In the genomic region with DNA sequence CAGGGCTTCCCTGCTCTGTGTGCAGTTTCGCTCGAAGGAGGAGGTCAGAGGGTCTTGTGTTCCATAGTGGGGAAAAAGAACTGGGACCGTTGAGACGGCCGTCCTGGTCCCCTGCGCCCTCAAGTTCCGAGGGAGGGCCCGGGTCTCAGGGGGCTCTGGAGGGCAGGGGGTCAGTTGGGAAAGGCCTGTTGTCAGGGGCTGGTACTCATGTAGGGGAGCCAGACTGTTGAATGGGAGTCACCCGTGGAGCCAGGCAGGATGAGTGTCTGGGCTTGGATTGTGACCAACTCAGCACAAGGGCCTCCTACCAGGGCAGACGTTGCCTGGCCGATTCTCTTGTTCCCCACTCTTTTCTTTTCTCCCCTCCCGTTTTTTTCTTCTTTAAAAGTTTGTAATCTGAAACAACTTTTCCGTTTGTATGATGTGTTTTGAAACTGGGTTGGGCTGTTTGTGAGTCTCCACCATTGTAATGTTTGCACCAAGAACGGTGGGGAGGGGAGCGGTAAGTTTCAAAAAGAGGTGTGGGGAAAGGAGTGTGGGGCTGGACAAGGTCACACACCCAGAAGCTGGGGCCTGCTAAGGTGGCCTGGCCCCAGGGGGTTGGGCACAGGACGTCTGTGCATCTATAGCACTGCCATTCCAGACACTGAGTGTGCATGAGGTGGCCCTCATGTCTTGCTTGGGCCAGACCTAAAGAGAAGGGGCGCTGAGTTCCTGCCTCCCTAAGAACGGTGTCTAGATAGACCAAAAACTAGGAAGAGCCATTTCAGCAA, we compare ENCODE assay signal across 9 cellular contexts. TPM values are rescaled to one million over a fixed set of nuclear protein-coding genes. Genes with fewer than 3 reads are reported as not detected.
DNase-seq lines count a peak whose midpoint lies in the region; ATAC-seq and TF ChIP-seq lines count a peak whose summit lies in the region.
"Had no signal": no experiment of that assay in that cellular context is flagged by ENCODE, and none has a peak within 500 bp of the region (broad histone marks: within the 10 kb centered on the region; RNA-seq: fewer than 3 reads in every experiment).

No MANE protein-coding gene starts in this region.

- H3K27ac ChIP-seq in adrenal gland, result peak overlapping the region in 4 of 5 donors; percentile 65 to 92 (median 77)
- H3K27ac ChIP-seq: SK-N-MC had no signal

- H3K4me1 ChIP-seq in adrenal gland (replicated peaks in 1 of 2), result peaks cover 0 to 3% of the 10 kb centered on the region in 2 donors

- ATAC-seq in HG03025 (IDR thresholded peaks at IDR 0.05; ENCODE audit: low FRiP score, unreplicated experiment) (no peak), GM21786 (IDR thresholded peaks at IDR 0.05; ENCODE audit: unreplicated experiment) (no peak)

- H3K9me3 ChIP-seq in adrenal gland (replicated peaks in 1 of 3), result no peaks in the 10 kb centered on the region

- peak; percentile 50 for DNase-seq in M059J (ENCODE audit: low read depth)
- DNase-seq in adrenal gland, result peak; percentile 45 to 81 (median 73)
- peak; percentile 56 for DNase-seq in hepatic stellate cell (ENCODE audit: low spot score)
- no peak for DNase-seq in skeletal muscle cell (ENCODE audit: low read depth)
- no peak for DNase-seq in globus pallidus (ENCODE audit: low spot score)

- WGBS in adrenal gland, 4 donors, result 31 to 48% (median 38%) methylated on average over 10 to 18 of the region's 18 CpGs

- peak in 1 of 2 donors; percentile 42 for TF ChIP-seq POLR2A in adrenal gland (IDR thresholded peaks at IDR 0.05)

- H3K4me3 ChIP-seq in GM08714 (ENCODE audit: low read length), result peak overlapping the region; percentile 75
- H3K4me3 ChIP-seq in adrenal gland, result peak overlapping the region; percentile 20 to 98 (median 58)
- H3K4me3 ChIP-seq in skeletal muscle cell (ENCODE audit: low read depth, low read length), result peak overlapping the region; percentile 69
- H3K4me3 ChIP-seq: SK-N-MC had no signal

- H3K27me3 ChIP-seq in adrenal gland, result no peaks in the 10 kb centered on the region

- no peak for TF ChIP-seq CTCF in adrenal gland (IDR thresholded peaks at IDR 0.05)

- intact Hi-C loops in adrenal gland (cut with DNase I), result no loop called here

- H3K36me3 ChIP-seq in adrenal gland (replicated peaks in 1 of 2), result no peaks in the 10 kb centered on the region

RNA-seq across cellular contexts. Expression of gene CMTM7, which starts 1.1 kb away (rescaled TPM):
- total RNA-seq in M059J (2014; rRNA removed; shearing (Covaris generic)), result 13.3 and 14.7 TPM in 2 replicates
- total RNA-seq in adrenal gland, result 10 to 100 TPM in 7 of 8 donors, 1 to 10 TPM in 1; 8.4 to 19.2 (median 11.8) TPM
- polyA plus RNA-seq in adrenal gland, result 10 to 100 TPM; 13.8 to 16.5 (median 16.4) TPM

Comparison
In these comparisons a context has a peak if more than half of its experiments do, and no peak if none do; other contexts are left out.
1. DNase-seq: peak in M059J (single experiment), adrenal gland (7 of 7) and hepatic stellate cell (single experiment); none in skeletal muscle cell (single experiment) and globus pallidus (single experiment).
2. Peak in every context shown above with its lines, with median percentiles within 50 percentile points of each other: H3K4me3 ChIP-seq.